14 cellular contexts compared by ENCODE assay signal in genomic region chr12:4290011-4290790, GRCh38. TPM values are rescaled to one million over a fixed set of nuclear protein-coding genes. Genes with fewer than 3 reads are reported as not detected.
DNase-seq lines count a peak whose midpoint lies in the region; ATAC-seq and TF ChIP-seq lines count a peak whose summit lies in the region.
"Had no signal": no experiment of that assay in that cellular context is flagged by ENCODE, and none has a peak within 500 bp of the region (broad histone marks: within the 10 kb centered on the region; RNA-seq: fewer than 3 reads in every experiment).

No MANE protein-coding gene starts in this region.

- no peaks in the 10 kb centered on the region for H3K9me3 Mint-ChIP-seq in activated CD4-positive, alpha-beta T cell treated with anti-CD3 and anti-CD28 coated beads for 36 hours (ENCODE audit: low read depth)
- H3K9me3 Mint-ChIP-seq in activated CD8-positive, alpha-beta memory T cell treated with anti-CD3 and anti-CD28 coated beads, Interleukin-2, amount 10 ng/mL, durations not matched to agents 7 days and 5 days (ENCODE audit: low read depth): no peaks in the 10 kb centered on the region
- H3K9me3 Mint-ChIP-seq in glutamatergic neuron (ENCODE audit: unreplicated experiment): peaks cover 7% of the 10 kb centered on the region

- POLR2A ChIA-PET in activated CD4-positive, alpha-beta T cell treated with anti-CD3 and anti-CD28 coated beads for 36 hours (lab: Charles Lee): interaction anchor here (0.9 to 1.2 kb wide), 2 partner anchors 17 to 18 kb away, joined by 3 to 4 read pairs; partner anchors contain the start of gene CCND2

- peak overlapping the region; percentile 34 for H3K27ac Mint-ChIP-seq in activated CD4-positive, alpha-beta T cell treated with anti-CD3 and anti-CD28 coated beads for 36 hours
- H3K27ac Mint-ChIP-seq in activated CD8-positive, alpha-beta memory T cell treated with anti-CD3 and anti-CD28 coated beads, Interleukin-2, amount 10 ng/mL, durations not matched to agents 7 days and 5 days: peak overlapping the region; percentile 64
- no peak overlapping the region for H3K27ac Mint-ChIP-seq in glutamatergic neuron (ENCODE audit: unreplicated experiment)

- H3K4me1 ChIP-seq in spleen: peaks cover 0 to 95% (median 47%) of the 10 kb centered on the region in 6 donors

- intact Hi-C loops in activated CD4-positive, alpha-beta T cell treated with anti-CD3 and anti-CD28 coated beads for 36 hours (cut with DNase I, micrococcal nuclease): no loop called here
- intact Hi-C loops in spleen (cut with DNase I; ENCODE audit: low total_unique reads): no loop called here

- no peak for DNase-seq in activated CD4-positive, alpha-beta T cell treated with anti-CD3 and anti-CD28 coated beads for 36 hours
- DNase-seq in activated CD4-positive, alpha-beta T cell treated with anti-CD3 and anti-CD28 coated beads for 4 hours: no peak
- no peak for DNase-seq in activated CD8-positive, alpha-beta memory T cell treated with anti-CD3 and anti-CD28 coated beads, Interleukin-2, amount 10 ng/mL, durations not matched to agents 7 days and 5 days
- DNase-seq in glutamatergic neuron (no peak), spleen (no peak), NCI-H748 (lab: John Stamatoyannopoulos, UW; ENCODE audit: unreplicated experiment) (no peak), amygdala (lab: John Stamatoyannopoulos, UW) (no peak), DMS153 (lab: John Stamatoyannopoulos, UW) (no peak)
- DNase-seq: 8988T; activated CD4-positive, CD25-positive, alpha-beta regulatory T cell; NCI-H1092 treated with DMSO at 0.1 percent for 48 hours; NCI-H524 treated with DMSO at 0.1 percent for 48 hours; SJCRH30; testis had no signal

- H3K9me3 ChIP-seq in spleen: no peaks in the 10 kb centered on the region
- H3K9me3 ChIP-seq: SJCRH30, testis had no signal

- H3K27me3 ChIP-seq in spleen (replicated peaks in 1 of 7): no peaks in the 10 kb centered on the region
- H3K27me3 ChIP-seq: SJCRH30, testis had no signal

- H3K4me1 Mint-ChIP-seq in activated CD4-positive, alpha-beta T cell treated with anti-CD3 and anti-CD28 coated beads for 36 hours: peaks cover 98% of the 10 kb centered on the region
- H3K4me1 Mint-ChIP-seq in activated CD8-positive, alpha-beta memory T cell treated with anti-CD3 and anti-CD28 coated beads, Interleukin-2, amount 10 ng/mL, durations not matched to agents 7 days and 5 days: peaks cover 91% of the 10 kb centered on the region
- H3K4me1 Mint-ChIP-seq in glutamatergic neuron (ENCODE audit: low read depth, unreplicated experiment): peaks cover 16% of the 10 kb centered on the region

- TF ChIP-seq POLR2A in spleen (IDR thresholded peaks at IDR 0.05): no peak

- peaks cover 0 to 100% (median 50%) of the 10 kb centered on the region in 6 donors for H3K36me3 ChIP-seq in spleen

- no peaks in the 10 kb centered on the region for H3K27me3 Mint-ChIP-seq in activated CD4-positive, alpha-beta T cell treated with anti-CD3 and anti-CD28 coated beads for 36 hours
- no peaks in the 10 kb centered on the region for H3K27me3 Mint-ChIP-seq in activated CD8-positive, alpha-beta memory T cell treated with anti-CD3 and anti-CD28 coated beads, Interleukin-2, amount 10 ng/mL, durations not matched to agents 7 days and 5 days
- H3K27me3 Mint-ChIP-seq in glutamatergic neuron (ENCODE audit: unreplicated experiment): peaks cover 3% of the 10 kb centered on the region

- H3K27ac ChIP-seq in spleen: peak overlapping the region in 7 of 8 donors; percentile 67 to 91 (median 83)
- H3K27ac ChIP-seq: SJCRH30 had no signal

- TF ChIP-seq CTCF in glutamatergic neuron (IDR thresholded peaks at IDR 0.05; ENCODE audit: partially characterized antibody, unreplicated experiment) (no peak), spleen (IDR thresholded peaks at IDR 0.05 in 8 of 11, conservative IDR thresholded peaks at IDR 0.05 in 3 of 11) (no peak)

- H3K4me3 ChIP-seq in spleen: peak overlapping the region in 1 of 8 donors; percentile 44
- H3K4me3 ChIP-seq: SJCRH30, testis had no signal

- CTCF ChIA-PET in activated CD4-positive, alpha-beta T cell treated with anti-CD3 and anti-CD28 coated beads for 36 hours (lab: Charles Lee): interaction anchor here (1.1 to 1.9 kb wide), 3 partner anchors 13 to 170 kb away, joined by 3 to 9 read pairs (median 4); no protein-coding TSS in a partner anchor
- CTCF ChIA-PET in activated CD8-positive, alpha-beta memory T cell treated with anti-CD3 and anti-CD28 coated beads, Interleukin-2, amount 10 ng/mL, durations not matched to agents 7 days and 5 days (lab: Charles Lee): interaction anchor here (1.4 to 6.8 kb wide), 2 partner anchors 14 kb away, joined by 3 to 38 read pairs; no protein-coding TSS in a partner anchor

- peak overlapping the region; percentile 21 for H3K4me3 Mint-ChIP-seq in activated CD4-positive, alpha-beta T cell treated with anti-CD3 and anti-CD28 coated beads for 36 hours
- no peak overlapping the region for H3K4me3 Mint-ChIP-seq in activated CD8-positive, alpha-beta memory T cell treated with anti-CD3 and anti-CD28 coated beads, Interleukin-2, amount 10 ng/mL, durations not matched to agents 7 days and 5 days
- peak overlapping the region; percentile 46 for H3K4me3 Mint-ChIP-seq in glutamatergic neuron (ENCODE audit: unreplicated experiment)

- no peak for ATAC-seq in activated CD4-positive, alpha-beta T cell treated with anti-CD3 and anti-CD28 coated beads for 36 hours
- no peak for ATAC-seq in activated CD8-positive, alpha-beta memory T cell treated with anti-CD3 and anti-CD28 coated beads, Interleukin-2, amount 10 ng/mL, durations not matched to agents 7 days and 5 days

- H3K36me3 Mint-ChIP-seq in activated CD4-positive, alpha-beta T cell treated with anti-CD3 and anti-CD28 coated beads for 36 hours (ENCODE audit: low read depth): peaks cover 94% of the 10 kb centered on the region
- H3K36me3 Mint-ChIP-seq in activated CD8-positive, alpha-beta memory T cell treated with anti-CD3 and anti-CD28 coated beads, Interleukin-2, amount 10 ng/mL, durations not matched to agents 7 days and 5 days: peaks cover 93% of the 10 kb centered on the region
- peaks cover 15% of the 10 kb centered on the region for H3K36me3 Mint-ChIP-seq in glutamatergic neuron (ENCODE audit: unreplicated experiment)

- WGBS in spleen, 5 donors: 87 to 93% (median 91%) methylated on average over 28 of the region's 28 CpGs

RNA-seq across cellular contexts. Expression of gene CCND2, which starts 16.6 kb away (rescaled TPM):
- 100 to 1,000 TPM; 357 to 369 TPM for total RNA-seq in activated CD4-positive, alpha-beta T cell treated with anti-CD3 and anti-CD28 coated beads for 36 hours
- 100 to 1,000 TPM; 492 to 862 TPM for total RNA-seq in activated CD8-positive, alpha-beta memory T cell treated with anti-CD3 and anti-CD28 coated beads, Interleukin-2, amount 10 ng/mL, durations not matched to agents 7 days and 5 days
- total RNA-seq in glutamatergic neuron (ENCODE audit: unreplicated experiment) (98.0 TPM), spleen (100 to 1,000 TPM in 3 of 7 donors, 10 to 100 TPM in 4; 56.1 to 110 (median 65.1) TPM)
- 10 to 100 TPM in 2 of 3 donors, 1 to 10 TPM in 1; 9.4 to 15.2 (median 13.8) TPM for polyA plus RNA-seq in spleen

RNA-seq across cellular contexts. Expression of gene TIGAR, which starts 30.8 kb away (rescaled TPM):
- 1 to 10 TPM; 7.1 to 8.4 TPM for total RNA-seq in activated CD4-positive, alpha-beta T cell treated with anti-CD3 and anti-CD28 coated beads for 36 hours
- total RNA-seq in activated CD8-positive, alpha-beta memory T cell treated with anti-CD3 and anti-CD28 coated beads, Interleukin-2, amount 10 ng/mL, durations not matched to agents 7 days and 5 days: 10 to 100 TPM in 1 of 2 experiments, 1 to 10 TPM in 1; 7.6 to 18.1 TPM
- 20.7 TPM for total RNA-seq in glutamatergic neuron (ENCODE audit: unreplicated experiment)
- total RNA-seq in spleen: 10 to 100 TPM in 6 of 7 donors, 1 to 10 TPM in 1; 7.1 to 16.7 (median 12.6) TPM
- polyA plus RNA-seq in spleen: 1 to 10 TPM; 4.5 to 9.0 (median 5.1) TPM
